ENCODE assay signal across 10 cellular contexts in the genomic region with DNA sequence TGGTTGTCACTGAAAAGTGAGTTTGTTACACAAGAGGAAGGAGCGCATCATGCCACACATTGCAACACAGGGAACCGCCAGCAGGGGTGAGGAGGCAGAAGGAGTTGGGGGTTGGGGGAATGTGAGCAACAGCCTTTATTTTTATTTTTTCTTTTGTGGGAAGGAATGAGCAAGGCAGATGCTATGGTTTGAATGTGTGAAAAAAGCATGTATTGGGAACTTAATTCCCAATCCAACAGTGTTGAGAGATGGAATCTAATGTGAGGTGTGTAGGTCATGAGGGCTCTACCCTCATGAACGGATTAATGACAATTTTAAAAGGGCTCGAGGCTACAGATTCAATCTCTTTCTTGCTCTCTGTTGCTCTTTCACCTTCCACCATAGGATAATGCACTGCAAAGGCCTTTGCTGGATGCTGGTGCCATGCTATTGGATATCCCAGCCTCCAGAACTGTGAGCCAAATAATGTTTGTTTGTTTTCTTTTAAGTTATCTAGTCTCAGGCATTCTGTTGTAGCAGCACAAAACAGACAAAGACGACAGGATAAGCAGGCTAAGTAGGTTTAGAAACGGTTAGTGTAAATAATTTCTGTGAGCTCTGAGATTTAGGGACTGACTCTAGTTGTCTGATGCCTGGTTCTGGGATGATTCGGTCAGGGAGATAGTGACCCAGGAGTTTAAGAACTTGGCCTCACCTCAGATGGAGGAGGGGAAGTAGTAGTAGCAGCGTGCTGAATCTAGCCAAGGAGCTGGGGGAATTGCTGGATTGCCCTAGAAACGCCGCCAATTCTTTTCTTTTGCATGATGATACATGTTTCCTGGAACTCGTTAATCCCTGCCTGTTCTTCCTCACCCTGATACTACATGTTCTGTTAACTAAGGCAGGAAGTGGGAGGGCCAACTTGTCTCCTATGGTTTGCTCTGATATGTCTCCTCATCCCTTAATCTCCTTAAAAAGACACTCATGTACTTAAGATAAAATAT.
DNase-seq lines count a peak whose midpoint lies in the region; ATAC-seq and TF ChIP-seq lines count a peak whose summit lies in the region.
"Had no signal": no experiment of that assay in that cellular context is flagged by ENCODE, and none has a peak within 500 bp of the region (broad histone marks: within the 10 kb centered on the region; RNA-seq: fewer than 3 reads in every experiment).

No MANE protein-coding gene starts in this region.

- peak overlapping the region; percentile 37; the same call in 1 of the 2 replicates for H3K27ac ChIP-seq in RWPE1
- H3K27ac ChIP-seq in gastroesophageal sphincter: no peak overlapping the region

- DNase-seq in stimulated activated CD4-positive, alpha-beta T cell treated with anti-CD3 and anti-CD28 coated beads, Interleukin-15, amount 100 ng/mL, for 24 hours: peak; percentile 3
- no peak for DNase-seq in stimulated activated CD4-positive, alpha-beta T cell treated with anti-CD3 and anti-CD28 coated beads, Interleukin-2, amount 100 ng/mL, for 48 hours
- DNase-seq in RWPE1 (ENCODE audit: low spot score) (peak; percentile 73), epidermal melanocyte (ENCODE audit: insufficient read length, low spot score) (no peak), activated T-cell treated with anti-CD3 and anti-CD28 coated beads for 4 hours (no peak), NCI-H2227 (lab: John Stamatoyannopoulos, UW; ENCODE audit: unreplicated experiment) (no peak)
- no peak for DNase-seq in activated CD8-positive, alpha-beta memory T cell treated with anti-CD3 and anti-CD28 coated beads for 24 hours
- DNase-seq: activated naive CD4-positive, alpha-beta T cell treated with anti-CD3 and anti-CD28 coated beads, Interleukin-2, amount 50 U/mL, for 16 hours had no signal

- WGBS in gastroesophageal sphincter (ENCODE audit: low coverage in 1 of 2), 2 donors: 47 to 56% methylated on average over 10 to 11 of the region's 11 CpGs

- POLR2A ChIA-PET in RWPE1 (lab: Yijun Ruan, JAX; ENCODE audit: low non-redundant PET): no interaction called here

- H3K36me3 ChIP-seq in gastroesophageal sphincter: no peaks in the 10 kb centered on the region

- no peaks in the 10 kb centered on the region for H3K4me1 ChIP-seq in gastroesophageal sphincter
- H3K4me1 ChIP-seq: Caco-2 had no signal

- H3K4me3 ChIP-seq in gastroesophageal sphincter: no peak overlapping the region

- TF ChIP-seq EP300 in gastroesophageal sphincter (IDR thresholded peaks at IDR 0.05): no peak

- CTCF ChIA-PET in RWPE1 (lab: Yijun Ruan, JAX): interaction anchor here (0.6 kb wide), 2 partner anchors 343 to 552 kb away, joined by 3 to 4 read pairs; no protein-coding TSS in a partner anchor

- TF ChIP-seq CTCF in RWPE1 (conservative IDR thresholded peaks at IDR 0.05; ENCODE audit: low read depth): no peak
- no peak for TF ChIP-seq CTCF in gastroesophageal sphincter (IDR thresholded peaks at IDR 0.05)

- peak; percentile 46 for ATAC-seq in gastroesophageal sphincter

- TF ChIP-seq POLR2A in gastroesophageal sphincter (IDR thresholded peaks at IDR 0.05): no peak

- no peaks in the 10 kb centered on the region for H3K9me3 ChIP-seq in gastroesophageal sphincter
- H3K9me3 ChIP-seq: Caco-2 had no signal

- no peaks in the 10 kb centered on the region for H3K27me3 ChIP-seq in gastroesophageal sphincter

Comparison
In these comparisons a context has a peak if more than half of its experiments do, and no peak if none do; other contexts are left out.
1. DNase-seq: peak in stimulated activated CD4-positive, alpha-beta T cell treated with anti-CD3 and anti-CD28 coated beads, Interleukin-15, amount 100 ng/mL, for 24 hours (single experiment) and RWPE1 (single experiment); none in stimulated activated CD4-positive, alpha-beta T cell treated with anti-CD3 and anti-CD28 coated beads, Interleukin-2, amount 100 ng/mL, for 48 hours (0 of 2), epidermal melanocyte (single experiment), activated CD8-positive, alpha-beta memory T cell treated with anti-CD3 and anti-CD28 coated beads for 24 hours (single experiment), activated T-cell treated with anti-CD3 and anti-CD28 coated beads for 4 hours (single experiment) and NCI-H2227 (single experiment).